In the genomic region with DNA sequence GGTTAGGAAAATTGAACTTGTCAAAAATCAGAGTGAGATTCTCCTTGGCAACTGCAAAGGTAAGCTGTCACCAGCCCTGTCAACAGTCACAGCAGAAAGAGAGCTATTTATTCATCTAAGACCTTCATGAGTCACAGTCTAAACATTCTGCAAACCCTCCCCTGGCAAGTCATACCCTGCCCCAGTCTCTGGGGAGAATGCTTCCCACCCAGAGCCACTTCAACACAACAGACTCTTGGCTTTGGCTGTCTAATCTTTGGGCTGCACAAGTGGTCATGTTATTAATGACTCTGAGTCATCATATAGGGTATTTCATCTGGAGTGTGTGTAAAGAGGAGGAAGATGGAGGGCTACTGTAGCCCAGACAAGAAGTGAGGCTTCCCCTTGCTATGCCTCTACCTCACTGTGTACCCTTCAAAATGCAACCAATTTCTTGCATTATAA, we compare ENCODE assay signal across 11 cellular contexts.
A peak's percentile ranks its signal among the peaks of the same experiment; 100 is the strongest.
DNase-seq lines count a peak whose midpoint lies in the region; ATAC-seq, FAIRE-seq and TF ChIP-seq lines count a peak whose summit lies in the region.
"Had no signal": no experiment of that assay in that cellular context is flagged by ENCODE, and none has a peak within 500 bp of the region (broad histone marks: within the 10 kb centered on the region; RNA-seq: fewer than 3 reads in every experiment).

No MANE protein-coding gene starts in this region.

- no peak for TF ChIP-seq POLR2A in GM12892 (IDR thresholded peaks at IDR 0.05; ENCODE audit: low read depth, low read length)

- DNase-seq in NCI-H82 (lab: John Stamatoyannopoulos, UW) = peak; percentile 49
- DNase-seq in NCI-H82 treated with DMSO at 0.1 percent for 48 hours (lab: John Stamatoyannopoulos, UW; ENCODE audit: unreplicated experiment) = no peak
- peak; percentile 67 for DNase-seq in HuH-7 (ENCODE audit: low spot score)
- peak; percentile 91 for DNase-seq in astrocyte of the cerebellum (ENCODE audit: low read depth)
- DNase-seq in mucosa of descending colon = no peak
- no peak for DNase-seq in GM12892 (ENCODE audit: insufficient read length)

- in situ Hi-C loops in astrocyte of the cerebellum (cut with HindIII; ENCODE audit: low sequenced_read_pairs) = no loop called here

- H3K36me3 ChIP-seq in mucosa of descending colon (ENCODE audit: low read depth) = no peaks in the 10 kb centered on the region
- H3K36me3 ChIP-seq: BLaER1, neutrophil had no signal

- no peaks in the 10 kb centered on the region for H3K9me3 ChIP-seq in mucosa of descending colon
- H3K9me3 ChIP-seq: BLaER1, neutrophil had no signal

- H3K4me1 ChIP-seq in mucosa of descending colon (ENCODE audit: low read depth) = peaks cover 17% of the 10 kb centered on the region

- H3K4me3 ChIP-seq in astrocyte of the cerebellum (ENCODE audit: low read depth, low read length) (no peak overlapping the region), mucosa of descending colon (no peak overlapping the region)
- H3K4me3 ChIP-seq: BLaER1 had no signal

- ATAC-seq in mucosa of descending colon (peak; percentile 64), HG03025 (IDR thresholded peaks at IDR 0.05; ENCODE audit: low FRiP score, unreplicated experiment) (no peak), HG02571 (IDR thresholded peaks at IDR 0.05; ENCODE audit: unreplicated experiment) (no peak)

- no peak for FAIRE-seq in GM12892 (lab: Jason Lieb, UNC)
- FAIRE-seq: TTC549 had no signal

- intact Hi-C loops in mucosa of descending colon (cut with DNase I, micrococcal nuclease) = no loop called here

- TF ChIP-seq CTCF in astrocyte of the cerebellum (IDR thresholded peaks at IDR 0.05; ENCODE audit: low read depth, low read length, missing control alignments) (no peak), mucosa of descending colon (IDR thresholded peaks at IDR 0.05) (no peak)

Comparison
In these comparisons a context has a peak if more than half of its experiments do, and no peak if none do; other contexts are left out.
1. DNase-seq: peak in NCI-H82 (single experiment), HuH-7 (single experiment) and astrocyte of the cerebellum (single experiment); none in NCI-H82 treated with DMSO at 0.1 percent for 48 hours (single experiment), mucosa of descending colon (0 of 3) and GM12892 (single experiment).